8 cellular contexts compared by ENCODE assay signal in the genomic region with DNA sequence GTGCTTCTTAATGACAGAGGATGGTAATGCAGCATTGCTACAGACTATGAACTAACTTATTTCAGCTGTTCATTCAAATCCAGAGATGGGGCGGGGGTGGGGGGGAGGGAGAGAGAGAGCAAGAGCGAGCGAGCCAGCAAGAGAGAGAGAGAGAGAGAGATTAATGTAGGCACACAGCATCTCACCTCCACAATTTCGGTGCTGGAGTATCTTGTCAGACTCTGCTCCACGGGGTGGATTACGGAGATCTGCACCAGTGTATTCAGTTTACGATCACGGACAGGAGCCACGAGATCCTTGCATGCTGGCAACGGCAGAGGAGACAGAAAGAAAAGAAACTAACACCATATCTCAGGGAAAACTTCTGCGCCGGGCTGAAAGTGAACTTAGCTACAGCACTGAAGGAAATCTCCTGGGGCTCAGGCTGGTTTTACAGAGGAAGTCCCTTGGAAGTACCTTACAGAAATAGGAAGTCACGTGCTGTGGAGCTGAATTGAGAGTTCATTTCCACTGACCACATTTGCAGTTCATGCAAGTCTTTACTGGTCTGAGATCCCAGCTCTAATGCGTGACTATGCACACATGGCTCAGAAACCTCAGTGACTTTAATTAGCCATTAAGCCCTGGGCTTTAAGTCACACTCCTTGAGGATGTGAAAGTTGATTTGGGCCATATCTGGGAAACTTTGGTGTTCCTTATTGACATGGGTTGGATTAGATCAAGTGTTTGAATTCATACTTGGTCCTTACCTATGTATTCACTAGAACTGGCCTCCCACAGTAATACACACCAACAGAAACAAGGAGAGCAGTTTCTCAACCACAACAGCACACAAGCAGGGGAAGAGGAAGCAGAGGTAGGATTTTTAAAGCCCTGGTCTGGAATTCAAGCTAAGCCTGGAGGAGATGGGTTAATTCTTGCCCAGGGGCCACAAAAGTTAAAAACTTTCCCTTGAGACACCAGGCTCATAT.
DNase-seq lines count a peak whose midpoint lies in the region; ATAC-seq, FAIRE-seq and TF ChIP-seq lines count a peak whose summit lies in the region.

No MANE protein-coding gene starts in this region.

- peak; percentile 26 for DNase-seq in AG08396 (ENCODE audit: low spot score)
- DNase-seq in T-helper 22 cell (ENCODE audit: low read depth): peak; percentile 38
- peak in 2 of 3 donors; percentile 49 to 50 for DNase-seq in stimulated activated CD4-positive, alpha-beta T cell treated with anti-CD3 and anti-CD28 coated beads, Interleukin-12 subunit alpha, Interleukin-12 subunit beta, amount 100 ng/mL, for 48 hours (ENCODE audit: low read depth in 2 of 3, low spot score in 1 of 3)
- DNase-seq in NCI-H2081 (lab: John Stamatoyannopoulos, UW): no peak

- no peaks in the 10 kb centered on the region for H3K9me3 Mint-ChIP-seq in brain

- H3K4me3 Mint-ChIP-seq in brain: peak overlapping the region; percentile 56 to 98 (median 83)

- peaks cover 62% of the 10 kb centered on the region for H3K4me1 Mint-ChIP-seq in brain

- peak; percentile 45 for ATAC-seq in GM19351 (IDR thresholded peaks at IDR 0.05; ENCODE audit: unreplicated experiment)
- ATAC-seq in HG03565 (IDR thresholded peaks at IDR 0.05; ENCODE audit: unreplicated experiment): peak; percentile 55

- no peak for TF ChIP-seq CTCF in brain (conservative IDR thresholded peaks at IDR 0.05)

- peak overlapping the region in 4 of 5 experiments; percentile 85 to 95 (median 87) for H3K27ac Mint-ChIP-seq in brain

- FAIRE-seq in islet of Langerhans (lab: Jason Lieb, UNC): peak; percentile 45

- peaks cover 3% of the 10 kb centered on the region for H3K27me3 Mint-ChIP-seq in brain

- no peaks in the 10 kb centered on the region for H3K36me3 Mint-ChIP-seq in brain

Comparison
In these comparisons a context has a peak if more than half of its experiments do, and no peak if none do; other contexts are left out.
1. DNase-seq: peak in AG08396 (single experiment), T-helper 22 cell (single experiment) and stimulated activated CD4-positive, alpha-beta T cell treated with anti-CD3 and anti-CD28 coated beads, Interleukin-12 subunit alpha, Interleukin-12 subunit beta, amount 100 ng/mL, for 48 hours (2 of 3); none in NCI-H2081 (0 of 2).